Comparison of ENCODE assay signal across 10 cellular contexts in the genomic region with DNA sequence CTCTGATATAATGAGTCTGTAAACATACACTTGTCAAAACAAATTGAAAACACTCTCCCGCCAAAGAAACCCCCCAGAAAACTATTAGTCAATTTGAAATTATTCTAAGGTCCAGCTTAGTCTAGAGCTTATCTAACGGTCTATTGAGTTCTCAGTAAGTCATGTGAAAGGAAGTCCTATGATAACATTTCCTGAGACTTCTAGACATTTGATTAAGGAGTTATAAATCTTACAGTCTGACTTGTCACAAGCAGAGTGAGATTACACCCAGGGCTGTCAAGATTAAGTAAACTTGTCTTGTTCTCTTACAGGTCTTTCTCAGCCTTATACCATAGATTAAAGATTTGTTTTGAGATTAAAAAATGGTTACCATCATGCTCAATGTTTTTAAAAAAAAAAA.
A peak's percentile ranks its signal among the peaks of the same experiment; 100 is the strongest.
DNase-seq lines count a peak whose midpoint lies in the region; ATAC-seq and TF ChIP-seq lines count a peak whose summit lies in the region.
"Had no signal": no experiment of that assay in that cellular context is flagged by ENCODE, and none has a peak within 500 bp of the region (broad histone marks: within the 10 kb centered on the region; RNA-seq: fewer than 3 reads in every experiment).

No MANE protein-coding gene starts in this region.

- DNase-seq in activated naive CD4-positive, alpha-beta T cell treated with anti-CD3 and anti-CD28 coated beads, Interleukin-2, amount 50 U/mL, for 72 hours (ENCODE audit: low spot score in 2 of 2), result no peak
- no peak for DNase-seq in nephron progenitor cell
- no peak for DNase-seq in NCI-H2171 treated with DMSO at 0.1 percent for 48 hours (lab: John Stamatoyannopoulos, UW)
- no peak for DNase-seq in GM13977 (ENCODE audit: low spot score)
- DNase-seq in NCI-H128 (lab: John Stamatoyannopoulos, UW; ENCODE audit: unreplicated experiment), result no peak
- DNase-seq: foreskin melanocyte, posterior cingulate gyrus had no signal

- H3K36me3 Mint-ChIP-seq in activated naive CD4-positive, alpha-beta T cell treated with anti-CD3 and anti-CD28 coated beads, Interleukin-2, amount 50 U/mL, for 72 hours, result peaks cover 9 to 18% of the 10 kb centered on the region in 2 donors
- peaks cover 20% of the 10 kb centered on the region for H3K36me3 Mint-ChIP-seq in nephron progenitor cell (ENCODE audit: low read depth)

- TF ChIP-seq CTCF in nephron progenitor cell (IDR thresholded peaks at IDR 0.05), result no peak
- TF ChIP-seq CTCF in GM13977 (IDR thresholded peaks at IDR 0.05; ENCODE audit: extremely low read depth, insufficient read depth, missing control alignments), result no peak

- peaks cover 3% of the 10 kb centered on the region for H3K27me3 Mint-ChIP-seq in nephron progenitor cell (ENCODE audit: low read depth, poor library complexity)

- H3K4me1 Mint-ChIP-seq in nephron progenitor cell, result peaks cover 80% of the 10 kb centered on the region

- H3K27ac Mint-ChIP-seq in activated naive CD4-positive, alpha-beta T cell treated with anti-CD3 and anti-CD28 coated beads, Interleukin-2, amount 50 U/mL, for 72 hours, result peak overlapping the region; percentile 97 to 98
- H3K27ac Mint-ChIP-seq in nephron progenitor cell, result peak overlapping the region; percentile 90

- H3K4me3 Mint-ChIP-seq in nephron progenitor cell, result peak overlapping the region; percentile 15

- peaks cover 5 to 9% of the 10 kb centered on the region in 2 donors for H3K9me3 Mint-ChIP-seq in activated naive CD4-positive, alpha-beta T cell treated with anti-CD3 and anti-CD28 coated beads, Interleukin-2, amount 50 U/mL, for 72 hours
- peaks cover 8% of the 10 kb centered on the region for H3K9me3 Mint-ChIP-seq in nephron progenitor cell

- ATAC-seq in GM18867 (IDR thresholded peaks at IDR 0.05; ENCODE audit: unreplicated experiment) (peak; percentile 2), HG02678 (IDR thresholded peaks at IDR 0.05; ENCODE audit: unreplicated experiment) (peak; percentile 10), GM18517 (IDR thresholded peaks at IDR 0.05; ENCODE audit: unreplicated experiment) (no peak)
- peak; percentile 2 to 7 for ATAC-seq in activated naive CD4-positive, alpha-beta T cell treated with anti-CD3 and anti-CD28 coated beads, Interleukin-2, amount 50 U/mL, for 72 hours

- in situ Hi-C loops in GM13977 (cut with MboI; ENCODE audit: low pct_unique_long_range_greater_than_20kb, low sequenced_read_pairs, unreplicated experiment), result no loop called here
